In genomic region chr22:31333648-31334047, GRCh38 we compare ENCODE assay signal across 23 cellular contexts. TPM values are rescaled to one million over a fixed set of nuclear protein-coding genes. Genes with fewer than 3 reads are reported as not detected.
DNase-seq lines count a peak whose midpoint lies in the region; ATAC-seq and TF ChIP-seq lines count a peak whose summit lies in the region.
"Had no signal": no experiment of that assay in that cellular context is flagged by ENCODE, and none has a peak within 500 bp of the region (broad histone marks: within the 10 kb centered on the region; RNA-seq: fewer than 3 reads in every experiment).

No MANE protein-coding gene starts in this region.

- H3K79me2 ChIP-seq in OCI-LY7 (ENCODE audit: insufficient read depth, low read depth, low read length) = no peaks in the 10 kb centered on the region; the same call in 1 of the 2 replicates

- no peaks in the 10 kb centered on the region for H3K27me3 ChIP-seq in CD4-positive, alpha-beta T cell (ENCODE audit: control insufficient read depth, insufficient read depth, low read length)
- H3K27me3 ChIP-seq: esophagus muscularis mucosa, gastroesophageal sphincter had no signal

- H3K4me1 Mint-ChIP-seq in CD4-positive, alpha-beta T cell (ENCODE audit: low read depth) = peaks cover 60% of the 10 kb centered on the region
- peaks cover 29% of the 10 kb centered on the region for H3K4me1 Mint-ChIP-seq in brain
- H3K4me1 Mint-ChIP-seq in naive thymus-derived CD8-positive, alpha-beta T cell = peaks cover 37 to 71% (median 61%) of the 10 kb centered on the region in 4 donors

- no peaks in the 10 kb centered on the region for H3K9me3 ChIP-seq in CD4-positive, alpha-beta T cell (ENCODE audit: control insufficient read depth, low read length)
- H3K9me3 ChIP-seq in OCI-LY7 (ENCODE audit: low read length) = no peaks in the 10 kb centered on the region
- H3K9me3 ChIP-seq: Caco-2, esophagus muscularis mucosa, gastroesophageal sphincter had no signal

- H4K20me1 ChIP-seq in OCI-LY7 (ENCODE audit: insufficient read depth, low read length) = no peaks in the 10 kb centered on the region

- no peaks in the 10 kb centered on the region for H3K9me2 ChIP-seq in OCI-LY7 (ENCODE audit: insufficient read depth, low read length)

- H3K27ac Mint-ChIP-seq in CD4-positive, alpha-beta T cell = peak overlapping the region; percentile 25
- peak overlapping the region in 4 of 5 experiments; percentile 23 to 84 (median 72) for H3K27ac Mint-ChIP-seq in brain
- peak overlapping the region in 9 of 10 donors; percentile 28 to 84 (median 63) for H3K27ac Mint-ChIP-seq in naive thymus-derived CD8-positive, alpha-beta T cell
- H3K27ac Mint-ChIP-seq: activated B cell treated with CpG ODN at 0.5 μM for 24 hours; activated T-helper 1 cell treated with anti-CD3 and anti-CD28 coated beads, Interleukin-12 subunit alpha, Interleukin-12 subunit beta, Interleukin-2, Interleukin-4 antibody, amounts not matched to agents 30 ng/mL and 10 ng/mL and 1 ng/mL, durations not matched to agents 14 hours and 24 hours and 36 hours; T-helper 2 cell treated with Interferon-gamma antibody and Interleukin-4, amounts not matched to agents 5 μg/mL and 100 μg/mL, for 36 hours; type B pancreatic cell had no signal

- CTCF ChIA-PET in CD4-positive, alpha-beta T cell (lab: Charles Lee) = no interaction called here
- CTCF ChIA-PET in OCI-LY7 (lab: Charles Lee; ENCODE audit: unreplicated experiment) = no interaction called here

- no peak for TF ChIP-seq CTCF in CD4-positive, alpha-beta T cell (IDR thresholded peaks at IDR 0.05)
- no peak for TF ChIP-seq CTCF in brain (conservative IDR thresholded peaks at IDR 0.05)
- TF ChIP-seq CTCF in OCI-LY7 (conservative IDR thresholded peaks at IDR 0.05; ENCODE audit: low read length) = no peak

- no peak overlapping the region for H3K4me3 ChIP-seq in OCI-LY7 (ENCODE audit: low read depth, low read length, poor library complexity, severe bottlenecking)
- H3K4me3 ChIP-seq: esophagus muscularis mucosa, gastroesophageal sphincter had no signal

- no peak for ATAC-seq in CD4-positive, alpha-beta T cell (ENCODE audit: poor library complexity)
- no peak for ATAC-seq in naive thymus-derived CD8-positive, alpha-beta T cell
- ATAC-seq: gastroesophageal sphincter had no signal

- H3K4me3 Mint-ChIP-seq in CD4-positive, alpha-beta T cell = no peak overlapping the region
- no peak overlapping the region for H3K4me3 Mint-ChIP-seq in brain
- peak overlapping the region in 1 of 10 donors; percentile 19 for H3K4me3 Mint-ChIP-seq in naive thymus-derived CD8-positive, alpha-beta T cell
- H3K4me3 Mint-ChIP-seq: activated B cell treated with CpG ODN at 0.5 μM for 24 hours; activated T-helper 1 cell treated with anti-CD3 and anti-CD28 coated beads, Interleukin-12 subunit alpha, Interleukin-12 subunit beta, Interleukin-2, Interleukin-4 antibody, amounts not matched to agents 30 ng/mL and 10 ng/mL and 1 ng/mL, durations not matched to agents 14 hours and 24 hours and 36 hours; T-helper 2 cell treated with Interferon-gamma antibody and Interleukin-4, amounts not matched to agents 5 μg/mL and 100 μg/mL, for 36 hours; type B pancreatic cell had no signal

- H3K4me1 ChIP-seq in OCI-LY7 (ENCODE audit: insufficient read depth, low read length, poor library complexity, severe bottlenecking) = no peaks in the 10 kb centered on the region
- H3K4me1 ChIP-seq: Caco-2 had no signal

- no peaks in the 10 kb centered on the region for H3K27me3 Mint-ChIP-seq in CD4-positive, alpha-beta T cell
- no peaks in the 10 kb centered on the region for H3K27me3 Mint-ChIP-seq in brain
- no peaks in the 10 kb centered on the region for H3K27me3 Mint-ChIP-seq in naive thymus-derived CD8-positive, alpha-beta T cell
- H3K27me3 Mint-ChIP-seq: activated B cell treated with CpG ODN at 0.5 μM for 24 hours, type B pancreatic cell had no signal

- no peaks in the 10 kb centered on the region for H3K9me3 Mint-ChIP-seq in CD4-positive, alpha-beta T cell
- H3K9me3 Mint-ChIP-seq in brain = no peaks in the 10 kb centered on the region
- H3K9me3 Mint-ChIP-seq in naive thymus-derived CD8-positive, alpha-beta T cell = no peaks in the 10 kb centered on the region
- H3K9me3 Mint-ChIP-seq: activated B cell treated with CpG ODN at 0.5 μM for 24 hours; activated T-helper 1 cell treated with anti-CD3 and anti-CD28 coated beads, Interleukin-12 subunit alpha, Interleukin-12 subunit beta, Interleukin-2, Interleukin-4 antibody, amounts not matched to agents 30 ng/mL and 10 ng/mL and 1 ng/mL, durations not matched to agents 14 hours and 24 hours and 36 hours; T-helper 2 cell treated with Interferon-gamma antibody and Interleukin-4, amounts not matched to agents 5 μg/mL and 100 μg/mL, for 36 hours; type B pancreatic cell had no signal

- peaks cover 93% of the 10 kb centered on the region for H3K36me3 ChIP-seq in OCI-LY7 (ENCODE audit: insufficient read depth, low read length)

- POLR2A ChIA-PET in CD4-positive, alpha-beta T cell (lab: Charles Lee) = interaction anchor here (1.0 kb wide), 1 partner anchor 42 kb away, joined by 3 read pairs; no protein-coding TSS in a partner anchor
- POLR2A ChIA-PET in naive thymus-derived CD8-positive, alpha-beta T cell (lab: Charles Lee) = interaction anchor here (0.8 to 3.9 kb wide), 3 partner anchors 10 to 43 kb away, joined by 3 to 20 read pairs (median 3); no protein-coding TSS in a partner anchor
- POLR2A ChIA-PET in OCI-LY7 (lab: Charles Lee) = no interaction called here

- intact Hi-C loops in CD4-positive, alpha-beta T cell (cut with DNase I, micrococcal nuclease) = no loop called here
- intact Hi-C loops in OCI-LY7 (cut with micrococcal nuclease; ENCODE audit: unreplicated experiment) = no loop called here

- BruUV-seq in OCI-LY7 (replicated peaks; lab: Mats Ljungman, UMichigan) = no TSS peak

- no peak overlapping the region for H3K4me2 ChIP-seq in OCI-LY7 (ENCODE audit: low read length)

- no peak overlapping the region for H2AFZ ChIP-seq in OCI-LY7 (ENCODE audit: low read length)

- H3K36me3 Mint-ChIP-seq in CD4-positive, alpha-beta T cell (ENCODE audit: low read depth) = peaks cover 95% of the 10 kb centered on the region
- H3K36me3 Mint-ChIP-seq in brain = peaks cover 96% of the 10 kb centered on the region
- H3K36me3 Mint-ChIP-seq in naive thymus-derived CD8-positive, alpha-beta T cell = peaks cover 5 to 93% (median 7%) of the 10 kb centered on the region in 3 donors

- no peak overlapping the region for H3K27ac ChIP-seq in CD4-positive, alpha-beta T cell (ENCODE audit: low read depth, low read length)
- H3K27ac ChIP-seq in OCI-LY7 (ENCODE audit: low read depth, low read length, poor library complexity, severe bottlenecking) = no peak overlapping the region
- H3K27ac ChIP-seq: esophagus muscularis mucosa, gastroesophageal sphincter had no signal

- DNase-seq in Ammon's horn (ENCODE audit: low spot score) (peak; percentile 52), ecto neural progenitor cell (ENCODE audit: low spot score) (no peak), NCI-H1092 (lab: John Stamatoyannopoulos, UW) (no peak), GM19238 (ENCODE audit: insufficient read length, low spot score) (no peak), OCI-LY7 (ENCODE audit: low spot score) (no peak)
- no peak for DNase-seq in CD4-positive, alpha-beta T cell
- no peak for DNase-seq in naive thymus-derived CD8-positive, alpha-beta T cell
- DNase-seq: activated B cell treated with CpG ODN at 0.5 μM for 24 hours; activated CD8-positive, alpha-beta memory T cell treated with anti-CD3 and anti-CD28 coated beads for 24 hours; Caco-2; effector CD8-positive, alpha-beta T cell; Karpas-422; kidney glomerular epithelial cell; NCI-H1048; NCI-H2107; NCI-H510A; stimulated activated naive CD4-positive, alpha-beta T cell treated with Interleukin-2 at 50 U/mL for 16 hours had no signal

RNA-seq across cellular contexts. Expression of gene PATZ1, which starts 12.5 kb away (rescaled TPM):
- total RNA-seq in CD4-positive, alpha-beta T cell = 10 to 100 TPM; 54.4 to 58.3 TPM
- polyA plus RNA-seq in brain (ENCODE audit: insufficient read depth, low read depth, low replicate concordance) = 84.9 TPM
- 10 to 100 TPM; 66.9 to 70.6 TPM for total RNA-seq in naive thymus-derived CD8-positive, alpha-beta T cell
- polyA plus RNA-seq in naive thymus-derived CD8-positive, alpha-beta T cell = 10 to 100 TPM; 17.8 to 34.2 (median 19.0) TPM
- total RNA-seq in OCI-LY7 (2014; rRNA removed; shearing (Covaris generic)) = 47.7 and 53.4 TPM in 2 replicates
- total RNA-seq in OCI-LY7 (2022) = 44.3 and 49.2 TPM in 2 replicates

RNA-seq across cellular contexts. Expression of gene PIK3IP1, which starts 41.4 kb away (rescaled TPM):
- total RNA-seq in CD4-positive, alpha-beta T cell = 1,000 to 10,000 TPM; 1,063 to 1,072 TPM
- polyA plus RNA-seq in brain (ENCODE audit: insufficient read depth, low read depth, low replicate concordance) = 33.3 TPM
- 100 to 1,000 TPM; 730 to 741 TPM for total RNA-seq in naive thymus-derived CD8-positive, alpha-beta T cell
- 100 to 1,000 TPM; 530 to 963 (median 585) TPM for polyA plus RNA-seq in naive thymus-derived CD8-positive, alpha-beta T cell
- total RNA-seq in OCI-LY7 (2014; rRNA removed; shearing (Covaris generic)) = 15.9 and 20.4 TPM in 2 replicates
- total RNA-seq in OCI-LY7 (2022) = 17.0 and 17.1 TPM in 2 replicates

Comparison
In these comparisons a context has a peak if more than half of its experiments do, and no peak if none do; other contexts are left out.
1. RNA of gene PIK3IP1, which starts 41.4 kb away (total RNA-seq): 1,063 to 1,072 TPM in CD4-positive, alpha-beta T cell and 730 to 741 TPM in naive thymus-derived CD8-positive, alpha-beta T cell; 15.9 to 20.4 TPM in OCI-LY7; every median in the first group is over 10 times any median in the second.
2. Peak in every context shown above with its lines, with median percentiles within 50 percentile points of each other: H3K27ac Mint-ChIP-seq.